Comparison of ENCODE assay signal across 18 cellular contexts in genomic region chr4:5866841-5867782, GRCh38. TPM values are rescaled to one million over a fixed set of nuclear protein-coding genes. Genes with fewer than 3 reads are reported as not detected.
DNase-seq lines count a peak whose midpoint lies in the region; ATAC-seq lines count a peak whose summit lies in the region.
"Had no signal": no experiment of that assay in that cellular context is flagged by ENCODE, and none has a peak within 500 bp of the region (broad histone marks: within the 10 kb centered on the region; RNA-seq: fewer than 3 reads in every experiment).

No MANE protein-coding gene starts in this region.

- no peaks in the 10 kb centered on the region for H3K9me3 Mint-ChIP-seq in activated T-cell treated with anti-CD3 and anti-CD28 coated beads, Interleukin-2, amount 50 U/mL, for 72 hours
- no peaks in the 10 kb centered on the region for H3K9me3 Mint-ChIP-seq in activated T-cell treated with anti-CD3 and anti-CD28 coated beads, Interleukin-2, amount 50 U/mL, for 24 hours
- no peaks in the 10 kb centered on the region for H3K9me3 Mint-ChIP-seq in T-helper 1 cell treated with Interleukin-12 subunit alpha and Interleukin-12 subunit beta and Interleukin-4 antibody, amounts not matched to agents 30 μg/mL and 1 μg/mL, for 36 hours
- H3K9me3 Mint-ChIP-seq in naive thymus-derived CD8-positive, alpha-beta T cell = peaks cover 0 to 1% (median 0%) of the 10 kb centered on the region in 9 donors

- H3K27ac Mint-ChIP-seq in activated T-cell treated with anti-CD3 and anti-CD28 coated beads, Interleukin-2, amount 50 U/mL, for 72 hours = peak overlapping the region; percentile 38
- no peak overlapping the region for H3K27ac Mint-ChIP-seq in activated T-cell treated with anti-CD3 and anti-CD28 coated beads, Interleukin-2, amount 50 U/mL, for 24 hours
- peak overlapping the region; percentile 76 for H3K27ac Mint-ChIP-seq in T-helper 1 cell treated with Interleukin-12 subunit alpha and Interleukin-12 subunit beta and Interleukin-4 antibody, amounts not matched to agents 30 μg/mL and 1 μg/mL, for 36 hours
- H3K27ac Mint-ChIP-seq in naive thymus-derived CD8-positive, alpha-beta T cell = no peak overlapping the region
- H3K27ac Mint-ChIP-seq: B cell had no signal

- H3K27me3 Mint-ChIP-seq in activated T-cell treated with anti-CD3 and anti-CD28 coated beads, Interleukin-2, amount 50 U/mL, for 72 hours (ENCODE audit: low read depth) = peaks cover 30% of the 10 kb centered on the region
- peaks cover 48% of the 10 kb centered on the region for H3K27me3 Mint-ChIP-seq in activated T-cell treated with anti-CD3 and anti-CD28 coated beads, Interleukin-2, amount 50 U/mL, for 24 hours
- H3K27me3 Mint-ChIP-seq in T-helper 1 cell treated with Interleukin-12 subunit alpha and Interleukin-12 subunit beta and Interleukin-4 antibody, amounts not matched to agents 30 μg/mL and 1 μg/mL, for 36 hours (ENCODE audit: low read depth) = peaks cover 10% of the 10 kb centered on the region
- H3K27me3 Mint-ChIP-seq in naive thymus-derived CD8-positive, alpha-beta T cell = peaks cover 6 to 28% (median 16%) of the 10 kb centered on the region in 5 donors

- POLR2A ChIA-PET in naive thymus-derived CD8-positive, alpha-beta T cell (lab: Charles Lee) = no interaction called here

- no peak overlapping the region for H3K4me3 ChIP-seq in Jurkat, Clone E6-1 (ENCODE audit: low read length)

- no peaks in the 10 kb centered on the region for H3K36me3 Mint-ChIP-seq in activated T-cell treated with anti-CD3 and anti-CD28 coated beads, Interleukin-2, amount 50 U/mL, for 72 hours (ENCODE audit: insufficient read depth in 2 of 2)
- H3K36me3 Mint-ChIP-seq in activated T-cell treated with anti-CD3 and anti-CD28 coated beads, Interleukin-2, amount 50 U/mL, for 24 hours (ENCODE audit: low read depth) = no peaks in the 10 kb centered on the region
- no peaks in the 10 kb centered on the region for H3K36me3 Mint-ChIP-seq in T-helper 1 cell treated with Interleukin-12 subunit alpha and Interleukin-12 subunit beta and Interleukin-4 antibody, amounts not matched to agents 30 μg/mL and 1 μg/mL, for 36 hours (ENCODE audit: low read depth)
- H3K36me3 Mint-ChIP-seq in naive thymus-derived CD8-positive, alpha-beta T cell = no peaks in the 10 kb centered on the region

- H3K4me3 Mint-ChIP-seq in activated T-cell treated with anti-CD3 and anti-CD28 coated beads, Interleukin-2, amount 50 U/mL, for 72 hours = peak overlapping the region; percentile 3 to 57
- no peak overlapping the region for H3K4me3 Mint-ChIP-seq in activated T-cell treated with anti-CD3 and anti-CD28 coated beads, Interleukin-2, amount 50 U/mL, for 24 hours
- peak overlapping the region; percentile 56 for H3K4me3 Mint-ChIP-seq in T-helper 1 cell treated with Interleukin-12 subunit alpha and Interleukin-12 subunit beta and Interleukin-4 antibody, amounts not matched to agents 30 μg/mL and 1 μg/mL, for 36 hours
- peak overlapping the region in 6 of 10 donors; percentile 1 to 66 (median 24) for H3K4me3 Mint-ChIP-seq in naive thymus-derived CD8-positive, alpha-beta T cell
- H3K4me3 Mint-ChIP-seq: B cell had no signal

- DNase-seq in activated T-cell treated with anti-CD3 and anti-CD28 coated beads, Interleukin-2, amount 50 U/mL, for 72 hours = no peak
- no peak for DNase-seq in activated T-cell treated with anti-CD3 and anti-CD28 coated beads, Interleukin-2, amount 50 U/mL, for 24 hours
- peak; percentile 51 for DNase-seq in Jurkat, Clone E6-1 (ENCODE audit: low read depth, low spot score)
- DNase-seq in naive thymus-derived CD8-positive, alpha-beta T cell = no peak
- DNase-seq in NAMALWA (ENCODE audit: low spot score) (no peak), COR-L47 (lab: John Stamatoyannopoulos, UW) (no peak)
- DNase-seq: ACHN, DMS153, EL, NCI-H1417, NCI-H2081 treated with DMSO at 0.1 percent for 48 hours, NCI-H226, NCI-H526 treated with DMSO at 0.1 percent for 48 hours, SW 1271 had no signal

- ATAC-seq in activated T-cell treated with anti-CD3 and anti-CD28 coated beads, Interleukin-2, amount 50 U/mL, for 72 hours (replicated peaks in 1 of 2) = no peak
- no peak for ATAC-seq in naive thymus-derived CD8-positive, alpha-beta T cell
- no peak for ATAC-seq in GM18861 (IDR thresholded peaks at IDR 0.05; ENCODE audit: unreplicated experiment)
- ATAC-seq: HepG2 had no signal

- peaks cover 34% of the 10 kb centered on the region for H3K4me1 Mint-ChIP-seq in activated T-cell treated with anti-CD3 and anti-CD28 coated beads, Interleukin-2, amount 50 U/mL, for 72 hours (ENCODE audit: low read depth)
- H3K4me1 Mint-ChIP-seq in activated T-cell treated with anti-CD3 and anti-CD28 coated beads, Interleukin-2, amount 50 U/mL, for 24 hours (ENCODE audit: low read depth) = peaks cover 25% of the 10 kb centered on the region
- H3K4me1 Mint-ChIP-seq in T-helper 1 cell treated with Interleukin-12 subunit alpha and Interleukin-12 subunit beta and Interleukin-4 antibody, amounts not matched to agents 30 μg/mL and 1 μg/mL, for 36 hours (ENCODE audit: low read depth) = peaks cover 42% of the 10 kb centered on the region
- peaks cover 15 to 28% (median 18%) of the 10 kb centered on the region in 4 donors for H3K4me1 Mint-ChIP-seq in naive thymus-derived CD8-positive, alpha-beta T cell

RNA-seq across cellular contexts. Expression of gene CRMP1, which starts 25.8 kb away (rescaled TPM):
- total RNA-seq in activated T-cell treated with anti-CD3 and anti-CD28 coated beads, Interleukin-2, amount 50 U/mL, for 72 hours = not detected
- 0.39 TPM for polyA plus RNA-seq in Jurkat, Clone E6-1 (2012; ENCODE audit: insufficient read depth, insufficient read length)
- total RNA-seq in naive thymus-derived CD8-positive, alpha-beta T cell = not detected
- polyA plus RNA-seq in naive thymus-derived CD8-positive, alpha-beta T cell = not detected
- total RNA-seq: B cell, HepG2 had no signal
- polyA plus RNA-seq: HepG2 had no signal

Comparison
In these comparisons a context has a peak if more than half of its experiments do, and no peak if none do; other contexts are left out.
1. H3K27ac Mint-ChIP-seq: peak in activated T-cell treated with anti-CD3 and anti-CD28 coated beads, Interleukin-2, amount 50 U/mL, for 72 hours (single experiment) and T-helper 1 cell treated with Interleukin-12 subunit alpha and Interleukin-12 subunit beta and Interleukin-4 antibody, amounts not matched to agents 30 μg/mL and 1 μg/mL, for 36 hours (single experiment); none in activated T-cell treated with anti-CD3 and anti-CD28 coated beads, Interleukin-2, amount 50 U/mL, for 24 hours (single experiment) and naive thymus-derived CD8-positive, alpha-beta T cell (0 of 10).